Comparison of ENCODE assay signal across 8 cellular contexts in the genomic region with DNA sequence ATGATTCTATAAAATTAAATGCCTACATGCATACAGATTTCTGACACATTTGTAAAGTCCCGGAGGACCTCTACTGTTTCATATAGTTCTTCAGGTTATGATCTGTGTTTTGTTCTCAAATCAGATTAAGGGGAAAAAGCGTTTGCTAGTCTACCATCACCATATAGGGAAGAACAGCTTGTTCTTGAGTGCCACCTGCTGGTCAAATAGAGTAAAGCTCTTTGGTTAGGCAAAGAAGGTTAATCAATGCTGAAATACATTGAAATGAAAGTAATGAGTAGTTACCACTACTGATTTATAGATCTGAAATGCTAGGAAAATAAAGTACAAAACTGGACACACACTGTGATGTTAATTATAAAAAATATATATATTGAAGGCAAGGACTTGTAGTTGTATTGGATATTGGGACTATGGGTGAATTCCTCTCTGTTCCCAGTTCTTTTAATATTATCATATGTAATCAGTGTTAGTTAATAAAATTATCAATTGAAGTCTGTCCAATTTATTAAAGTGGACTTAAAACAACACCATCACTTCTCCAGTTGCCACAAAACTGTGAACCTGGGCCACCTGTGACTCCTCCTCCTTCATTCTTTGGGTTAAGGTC.
DNase-seq lines count a peak whose midpoint lies in the region; ATAC-seq and TF ChIP-seq lines count a peak whose summit lies in the region.

No MANE protein-coding gene starts in this region.

- peaks cover 12% of the 10 kb centered on the region for H3K36me3 Mint-ChIP-seq in Caco-2 (ENCODE audit: insufficient read depth, unreplicated experiment)
- H3K36me3 Mint-ChIP-seq in activated CD4-positive, alpha-beta memory T cell treated with anti-CD3 and anti-CD28 coated beads for 36 hours, result no peaks in the 10 kb centered on the region

- H3K4me1 ChIP-seq in Caco-2, result peaks cover 37% of the 10 kb centered on the region
- peaks cover 6% of the 10 kb centered on the region for H3K4me1 ChIP-seq in foreskin keratinocyte

- H3K27me3 Mint-ChIP-seq in Caco-2 (ENCODE audit: insufficient read depth, unreplicated experiment), result no peaks in the 10 kb centered on the region
- peaks cover 6% of the 10 kb centered on the region for H3K27me3 Mint-ChIP-seq in activated CD4-positive, alpha-beta memory T cell treated with anti-CD3 and anti-CD28 coated beads for 36 hours

- ATAC-seq in GM18870 (IDR thresholded peaks at IDR 0.05; ENCODE audit: unreplicated experiment) (peak; percentile 80), HG03103 (IDR thresholded peaks at IDR 0.05; ENCODE audit: low read depth, unreplicated experiment) (peak; percentile 57), foreskin keratinocyte (peak; percentile 39)

- POLR2A ChIA-PET in Caco-2 (lab: Charles Lee), result interaction anchor here (0.5 kb wide), 1 partner anchor 128 kb away, joined by 9 read pairs; no protein-coding TSS in a partner anchor
- POLR2A ChIA-PET in activated CD4-positive, alpha-beta memory T cell treated with anti-CD3 and anti-CD28 coated beads for 36 hours (lab: Charles Lee), result interaction anchor here (0.6 to 0.8 kb wide), 2 partner anchors 12 to 228 kb away, joined by 3 read pairs; no protein-coding TSS in a partner anchor

- no peak overlapping the region for H3K4me3 ChIP-seq in Caco-2 (ENCODE audit: low read depth, low read length)

- TF ChIP-seq CTCF in Caco-2 (IDR thresholded peaks at IDR 0.05; ENCODE audit: insufficient read depth in 1 of 2, low read depth in 1 of 2, low read length in 1 of 2, severe bottlenecking in 1 of 2, unreplicated experiment in 1 of 2) (peak; percentile 83 to 91), foreskin keratinocyte (conservative IDR thresholded peaks at IDR 0.05) (peak; percentile 98)

- peak overlapping the region; percentile 31 for H3K27ac Mint-ChIP-seq in Caco-2 (ENCODE audit: unreplicated experiment)
- no peak overlapping the region for H3K27ac Mint-ChIP-seq in activated CD4-positive, alpha-beta memory T cell treated with anti-CD3 and anti-CD28 coated beads for 36 hours

- peaks cover 5% of the 10 kb centered on the region for H3K36me3 ChIP-seq in Caco-2 (ENCODE audit: control insufficient read depth, insufficient read depth, low read length)

- no peaks in the 10 kb centered on the region for H3K27me3 ChIP-seq in Caco-2 (replicated peaks; ENCODE audit: control insufficient read depth, insufficient read depth, low read length)
- no peaks in the 10 kb centered on the region for H3K27me3 ChIP-seq in foreskin keratinocyte

- DNase-seq in Caco-2 (peak; percentile 52 to 74), NCI-H2196 (lab: John Stamatoyannopoulos, UW; ENCODE audit: unreplicated experiment) (peak; percentile 51), foreskin keratinocyte (peak; percentile 15 to 52), pons (ENCODE audit: low spot score) (peak; percentile 79)
- peak; percentile 28 for DNase-seq in activated CD4-positive, alpha-beta memory T cell treated with anti-CD3 and anti-CD28 coated beads for 36 hours
- no peak for DNase-seq in activated effector memory CD4-positive, alpha-beta T cell treated with Interleukin-2 at 50 U/mL for 16 hours

- CTCF ChIA-PET in Caco-2 (lab: Charles Lee), result interaction anchor here (0.6 to 5.8 kb wide), 19 partner anchors 10 to 250 kb away, joined by 3 to 64 read pairs (median 4); no protein-coding TSS in a partner anchor
- CTCF ChIA-PET in activated CD4-positive, alpha-beta memory T cell treated with anti-CD3 and anti-CD28 coated beads for 36 hours (lab: Charles Lee), result interaction anchor here (0.6 to 10.2 kb wide), 25 partner anchors 8 to 733 kb away, joined by 3 to 218 read pairs (median 4); no protein-coding TSS in a partner anchor

- H3K27ac ChIP-seq in foreskin keratinocyte, result no peak overlapping the region

- no peak overlapping the region for H3K4me3 Mint-ChIP-seq in Caco-2 (ENCODE audit: unreplicated experiment)
- H3K4me3 Mint-ChIP-seq in activated CD4-positive, alpha-beta memory T cell treated with anti-CD3 and anti-CD28 coated beads for 36 hours, result no peak overlapping the region

- peaks cover 31% of the 10 kb centered on the region for H3K4me1 Mint-ChIP-seq in Caco-2 (ENCODE audit: low read depth, unreplicated experiment)
- H3K4me1 Mint-ChIP-seq in activated CD4-positive, alpha-beta memory T cell treated with anti-CD3 and anti-CD28 coated beads for 36 hours (ENCODE audit: low read depth), result no peaks in the 10 kb centered on the region

- BruUV-seq in Caco-2 (replicated peaks; lab: Mats Ljungman, UMichigan), result no TSS peak

- no peaks in the 10 kb centered on the region for H3K9me3 Mint-ChIP-seq in Caco-2 (ENCODE audit: unreplicated experiment)
- H3K9me3 Mint-ChIP-seq in activated CD4-positive, alpha-beta memory T cell treated with anti-CD3 and anti-CD28 coated beads for 36 hours, result no peaks in the 10 kb centered on the region

- intact Hi-C loops in Caco-2 (cut with micrococcal nuclease; ENCODE audit: unreplicated experiment), result loop anchor here (1.0 to 5.0 kb wide), 7 partner anchors 16 to 230 kb away; no protein-coding TSS in a partner anchor
- intact Hi-C loops in activated CD4-positive, alpha-beta memory T cell treated with anti-CD3 and anti-CD28 coated beads for 36 hours (cut with micrococcal nuclease), result loop anchor here (1.0 kb wide), 4 partner anchors 117 to 230 kb away; no protein-coding TSS in a partner anchor

- no peaks in the 10 kb centered on the region for H3K9me3 ChIP-seq in Caco-2
